Comparison of ENCODE assay signal across 1 cellular context in the genomic region with DNA sequence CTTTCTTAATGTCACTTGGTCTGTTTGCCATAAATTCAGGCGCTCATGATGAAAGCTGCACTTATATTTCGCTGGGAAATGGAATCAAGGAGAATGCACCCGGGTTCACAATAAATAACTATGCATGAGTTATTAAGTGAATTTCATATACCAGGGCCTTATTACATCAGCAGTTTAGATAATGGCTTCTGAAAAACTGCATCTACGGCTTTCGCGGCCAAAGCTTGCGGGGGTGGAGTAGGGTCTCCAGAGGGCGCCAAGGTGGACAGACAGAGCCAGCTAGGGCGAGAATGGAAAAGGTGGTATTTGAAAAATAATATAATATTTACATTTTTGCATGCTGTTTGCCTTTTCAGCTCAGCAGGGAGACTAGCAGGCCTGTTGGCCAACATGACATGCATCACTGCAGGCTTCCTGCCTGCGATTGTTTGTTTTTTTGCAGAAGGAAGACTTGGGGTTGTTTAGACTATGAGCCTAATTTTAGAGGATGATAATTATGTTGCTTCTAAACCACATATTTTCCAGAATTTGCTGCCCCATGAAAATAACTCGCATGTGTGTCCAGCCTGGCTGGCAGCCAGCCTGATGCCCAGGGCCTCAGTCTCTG.
TF ChIP-seq lines count a peak whose summit lies in the region.

No MANE protein-coding gene starts in this region.

TF ChIP-seq in H1, 55 proteins besides CTCF, POLR2A, EP300 and RAD21:
- TF ChIP-seq RXRA (IDR thresholded peaks at IDR 0.05; ENCODE audit: insufficient read depth, low read depth, low read length) = no peak
- TF ChIP-seq RBBP5 (IDR thresholded peaks at IDR 0.05; ENCODE audit: borderline replicate concordance, low read depth, low read length) = no peak
- no peak for TF ChIP-seq KDM4A (IDR thresholded peaks at IDR 0.05; ENCODE audit: low read depth, low read length, severe bottlenecking)
- no peak for TF ChIP-seq ASH2L (IDR thresholded peaks at IDR 0.05; ENCODE audit: low read length)
- no peak for TF ChIP-seq HDAC2 (IDR thresholded peaks at IDR 0.05; ENCODE audit: borderline replicate concordance in 1 of 2, low read depth in 2 of 2, low read length in 2 of 2)
- no peak for TF ChIP-seq BRCA1 (IDR thresholded peaks at IDR 0.05; ENCODE audit: low read depth, low read length)
- no peak for TF ChIP-seq JUN (IDR thresholded peaks at IDR 0.05; ENCODE audit: low read depth, low read length)
- TF ChIP-seq SP2 (IDR thresholded peaks at IDR 0.05; ENCODE audit: low read length) = no peak
- TF ChIP-seq CTBP2 (IDR thresholded peaks at IDR 0.05; ENCODE audit: borderline replicate concordance, insufficient read depth, insufficient read length, low read length) = no peak
- TF ChIP-seq SAP30 (IDR thresholded peaks at IDR 0.05; ENCODE audit: insufficient read depth, insufficient replicate concordance, low read length) = no peak
- TF ChIP-seq EZH2 (IDR thresholded peaks at IDR 0.05; ENCODE audit: low read depth, low read length, severe bottlenecking) = no peak
- no peak for TF ChIP-seq RNF2 (IDR thresholded peaks at IDR 0.05; ENCODE audit: borderline replicate concordance, low read depth, low read length, missing control alignments, poor library complexity, severe bottlenecking)
- TF ChIP-seq, protein P1, sequence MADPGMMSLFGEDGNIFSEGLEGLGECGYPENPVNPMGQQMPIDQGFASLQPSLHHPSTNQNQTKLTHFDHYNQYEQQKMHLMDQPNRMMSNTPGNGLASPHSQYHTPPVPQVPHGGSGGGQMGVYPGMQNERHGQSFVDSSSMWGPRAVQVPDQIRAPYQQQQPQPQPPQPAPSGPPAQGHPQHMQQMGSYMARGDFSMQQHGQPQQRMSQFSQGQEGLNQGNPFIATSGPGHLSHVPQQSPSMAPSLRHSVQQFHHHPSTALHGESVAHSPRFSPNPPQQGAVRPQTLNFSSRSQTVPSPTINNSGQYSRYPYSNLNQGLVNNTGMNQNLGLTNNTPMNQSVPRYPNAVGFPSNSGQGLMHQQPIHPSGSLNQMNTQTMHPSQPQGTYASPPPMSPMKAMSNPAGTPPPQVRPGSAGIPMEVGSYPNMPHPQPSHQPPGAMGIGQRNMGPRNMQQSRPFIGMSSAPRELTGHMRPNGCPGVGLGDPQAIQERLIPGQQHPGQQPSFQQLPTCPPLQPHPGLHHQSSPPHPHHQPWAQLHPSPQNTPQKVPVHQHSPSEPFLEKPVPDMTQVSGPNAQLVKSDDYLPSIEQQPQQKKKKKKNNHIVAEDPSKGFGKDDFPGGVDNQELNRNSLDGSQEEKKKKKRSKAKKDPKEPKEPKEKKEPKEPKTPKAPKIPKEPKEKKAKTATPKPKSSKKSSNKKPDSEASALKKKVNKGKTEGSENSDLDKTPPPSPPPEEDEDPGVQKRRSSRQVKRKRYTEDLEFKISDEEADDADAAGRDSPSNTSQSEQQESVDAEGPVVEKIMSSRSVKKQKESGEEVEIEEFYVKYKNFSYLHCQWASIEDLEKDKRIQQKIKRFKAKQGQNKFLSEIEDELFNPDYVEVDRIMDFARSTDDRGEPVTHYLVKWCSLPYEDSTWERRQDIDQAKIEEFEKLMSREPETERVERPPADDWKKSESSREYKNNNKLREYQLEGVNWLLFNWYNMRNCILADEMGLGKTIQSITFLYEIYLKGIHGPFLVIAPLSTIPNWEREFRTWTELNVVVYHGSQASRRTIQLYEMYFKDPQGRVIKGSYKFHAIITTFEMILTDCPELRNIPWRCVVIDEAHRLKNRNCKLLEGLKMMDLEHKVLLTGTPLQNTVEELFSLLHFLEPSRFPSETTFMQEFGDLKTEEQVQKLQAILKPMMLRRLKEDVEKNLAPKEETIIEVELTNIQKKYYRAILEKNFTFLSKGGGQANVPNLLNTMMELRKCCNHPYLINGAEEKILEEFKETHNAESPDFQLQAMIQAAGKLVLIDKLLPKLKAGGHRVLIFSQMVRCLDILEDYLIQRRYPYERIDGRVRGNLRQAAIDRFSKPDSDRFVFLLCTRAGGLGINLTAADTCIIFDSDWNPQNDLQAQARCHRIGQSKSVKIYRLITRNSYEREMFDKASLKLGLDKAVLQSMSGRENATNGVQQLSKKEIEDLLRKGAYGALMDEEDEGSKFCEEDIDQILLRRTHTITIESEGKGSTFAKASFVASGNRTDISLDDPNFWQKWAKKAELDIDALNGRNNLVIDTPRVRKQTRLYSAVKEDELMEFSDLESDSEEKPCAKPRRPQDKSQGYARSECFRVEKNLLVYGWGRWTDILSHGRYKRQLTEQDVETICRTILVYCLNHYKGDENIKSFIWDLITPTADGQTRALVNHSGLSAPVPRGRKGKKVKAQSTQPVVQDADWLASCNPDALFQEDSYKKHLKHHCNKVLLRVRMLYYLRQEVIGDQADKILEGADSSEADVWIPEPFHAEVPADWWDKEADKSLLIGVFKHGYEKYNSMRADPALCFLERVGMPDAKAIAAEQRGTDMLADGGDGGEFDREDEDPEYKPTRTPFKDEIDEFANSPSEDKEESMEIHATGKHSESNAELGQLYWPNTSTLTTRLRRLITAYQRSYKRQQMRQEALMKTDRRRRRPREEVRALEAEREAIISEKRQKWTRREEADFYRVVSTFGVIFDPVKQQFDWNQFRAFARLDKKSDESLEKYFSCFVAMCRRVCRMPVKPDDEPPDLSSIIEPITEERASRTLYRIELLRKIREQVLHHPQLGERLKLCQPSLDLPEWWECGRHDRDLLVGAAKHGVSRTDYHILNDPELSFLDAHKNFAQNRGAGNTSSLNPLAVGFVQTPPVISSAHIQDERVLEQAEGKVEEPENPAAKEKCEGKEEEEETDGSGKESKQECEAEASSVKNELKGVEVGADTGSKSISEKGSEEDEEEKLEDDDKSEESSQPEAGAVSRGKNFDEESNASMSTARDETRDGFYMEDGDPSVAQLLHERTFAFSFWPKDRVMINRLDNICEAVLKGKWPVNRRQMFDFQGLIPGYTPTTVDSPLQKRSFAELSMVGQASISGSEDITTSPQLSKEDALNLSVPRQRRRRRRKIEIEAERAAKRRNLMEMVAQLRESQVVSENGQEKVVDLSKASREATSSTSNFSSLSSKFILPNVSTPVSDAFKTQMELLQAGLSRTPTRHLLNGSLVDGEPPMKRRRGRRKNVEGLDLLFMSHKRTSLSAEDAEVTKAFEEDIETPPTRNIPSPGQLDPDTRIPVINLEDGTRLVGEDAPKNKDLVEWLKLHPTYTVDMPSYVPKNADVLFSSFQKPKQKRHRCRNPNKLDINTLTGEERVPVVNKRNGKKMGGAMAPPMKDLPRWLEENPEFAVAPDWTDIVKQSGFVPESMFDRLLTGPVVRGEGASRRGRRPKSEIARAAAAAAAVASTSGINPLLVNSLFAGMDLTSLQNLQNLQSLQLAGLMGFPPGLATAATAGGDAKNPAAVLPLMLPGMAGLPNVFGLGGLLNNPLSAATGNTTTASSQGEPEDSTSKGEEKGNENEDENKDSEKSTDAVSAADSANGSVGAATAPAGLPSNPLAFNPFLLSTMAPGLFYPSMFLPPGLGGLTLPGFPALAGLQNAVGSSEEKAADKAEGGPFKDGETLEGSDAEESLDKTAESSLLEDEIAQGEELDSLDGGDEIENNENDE (IDR thresholded peaks at IDR 0.05; ENCODE audit: insufficient replicate concordance, low read length) = no peak
- TF ChIP-seq, protein P2, sequence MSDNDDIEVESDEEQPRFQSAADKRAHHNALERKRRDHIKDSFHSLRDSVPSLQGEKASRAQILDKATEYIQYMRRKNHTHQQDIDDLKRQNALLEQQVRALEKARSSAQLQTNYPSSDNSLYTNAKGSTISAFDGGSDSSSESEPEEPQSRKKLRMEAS (IDR thresholded peaks at IDR 0.05) = no peak
- no peak for TF ChIP-seq ZNF274 (IDR thresholded peaks at IDR 0.05; ENCODE audit: borderline replicate concordance, extremely low read depth, low read length)
- TF ChIP-seq, protein P3, sequence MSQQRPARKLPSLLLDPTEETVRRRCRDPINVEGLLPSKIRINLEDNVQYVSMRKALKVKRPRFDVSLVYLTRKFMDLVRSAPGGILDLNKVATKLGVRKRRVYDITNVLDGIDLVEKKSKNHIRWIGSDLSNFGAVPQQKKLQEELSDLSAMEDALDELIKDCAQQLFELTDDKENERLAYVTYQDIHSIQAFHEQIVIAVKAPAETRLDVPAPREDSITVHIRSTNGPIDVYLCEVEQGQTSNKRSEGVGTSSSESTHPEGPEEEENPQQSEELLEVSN (IDR thresholded peaks at IDR 0.05) = no peak
- no peak for TF ChIP-seq YY1 (IDR thresholded peaks at IDR 0.05; ENCODE audit: low read depth, low read length)
